Comparison of ENCODE assay signal across 14 cellular contexts in the genomic region with DNA sequence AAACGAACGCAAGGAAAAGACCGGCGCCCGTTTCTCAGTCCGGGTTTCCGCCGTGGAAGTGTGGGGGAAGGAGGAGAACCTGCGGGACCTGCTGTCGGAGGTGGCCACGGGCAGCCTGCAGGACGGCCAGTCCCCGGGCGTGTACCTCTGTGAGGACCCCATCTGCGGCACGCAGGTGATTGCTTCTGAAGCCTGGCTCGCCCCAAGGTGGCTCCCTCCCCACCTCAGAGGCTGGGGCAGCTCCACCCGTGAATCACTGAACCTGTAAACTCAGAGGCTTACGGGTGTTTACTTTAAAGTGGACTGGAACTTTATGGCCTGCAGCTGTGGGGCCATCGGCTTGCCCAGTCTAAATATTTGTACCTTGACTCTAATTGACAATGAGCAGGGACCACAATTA.
DNase-seq lines count a peak whose midpoint lies in the region; TF ChIP-seq lines count a peak whose summit lies in the region.
"Had no signal": no experiment of that assay in that cellular context is flagged by ENCODE, and none has a peak within 500 bp of the region (broad histone marks: within the 10 kb centered on the region; RNA-seq: fewer than 3 reads in every experiment).

No MANE protein-coding gene starts in this region.

- POLR2A ChIA-PET in GM10248 (lab: Yijun Ruan, JAX): no interaction called here

- 92 to 95% (median 94%) methylated on average over 20 of the region's 20 CpGs for WGBS in spleen, 5 donors

- no peak for TF ChIP-seq CTCF in GM10248 (IDR thresholded peaks at IDR 0.05; ENCODE audit: control extremely low read depth, extremely low read depth, low read depth, missing control alignments)
- no peak for TF ChIP-seq CTCF in spleen (IDR thresholded peaks at IDR 0.05 in 8 of 11, conservative IDR thresholded peaks at IDR 0.05 in 3 of 11)

- TF ChIP-seq POLR2A in spleen (IDR thresholded peaks at IDR 0.05): no peak

- CTCF ChIA-PET in GM10248 (lab: Yijun Ruan, JAX): no interaction called here

- H3K36me3 ChIP-seq in H7 (replicated peaks; ENCODE audit: control insufficient read depth, insufficient read depth, low read length) (no peaks in the 10 kb centered on the region), spleen (no peaks in the 10 kb centered on the region)
- H3K36me3 ChIP-seq: Peyer's patch had no signal

- peak; percentile 8 for DNase-seq in GM10248 (ENCODE audit: extremely low spot score)
- peak; percentile 49 for DNase-seq in H7
- peak; percentile 78 for DNase-seq in NCI-H69 (lab: John Stamatoyannopoulos, UW)
- DNase-seq in islet precursor cell: peak; percentile 80
- no peak for DNase-seq in spleen
- DNase-seq in SHP77 treated with DMSO at 0.1 percent for 48 hours (lab: John Stamatoyannopoulos, UW): no peak
- DNase-seq in SIG-M5 treated with dmso at 0.1 percent for 504 hours (lab: John Stamatoyannopoulos, UW; ENCODE audit: unreplicated experiment): no peak
- DNase-seq in D341Med (ENCODE audit: low spot score): no peak
- DNase-seq: CD4-positive, alpha-beta memory T cell; GOT3; NCI-H526 treated with DMSO at 0.1 percent for 48 hours; Peyer's patch; T-helper 17 cell had no signal

- H3K4me3 ChIP-seq in H7 (ENCODE audit: insufficient read depth, low read depth, low read length): no peak overlapping the region
- H3K4me3 ChIP-seq in spleen: no peak overlapping the region
- H3K4me3 ChIP-seq: Peyer's patch had no signal

- intact Hi-C loops in spleen (cut with DNase I; ENCODE audit: low total_unique reads): no loop called here

- H3K9me3 ChIP-seq in spleen: no peaks in the 10 kb centered on the region
- H3K9me3 ChIP-seq: Peyer's patch had no signal

- no peaks in the 10 kb centered on the region for H3K4me1 ChIP-seq in spleen

- H3K27ac ChIP-seq in spleen: no peak overlapping the region
- H3K27ac ChIP-seq: KMS-11, Peyer's patch had no signal

- no peaks in the 10 kb centered on the region for H3K27me3 ChIP-seq in H7 (ENCODE audit: control insufficient read depth, insufficient read depth, low read length)
- H3K27me3 ChIP-seq in spleen (replicated peaks in 1 of 7): peaks cover 0 to 13% (median 0%) of the 10 kb centered on the region in 7 donors
- H3K27me3 ChIP-seq: Peyer's patch had no signal

Comparison
In these comparisons a context has a peak if more than half of its experiments do, and no peak if none do; other contexts are left out.
1. DNase-seq: peak in GM10248 (single experiment), H7 (single experiment), NCI-H69 (single experiment) and islet precursor cell (single experiment); none in spleen (single experiment), SHP77 treated with DMSO at 0.1 percent for 48 hours (single experiment), SIG-M5 treated with dmso at 0.1 percent for 504 hours (single experiment) and D341Med (single experiment).